In the genomic region with DNA sequence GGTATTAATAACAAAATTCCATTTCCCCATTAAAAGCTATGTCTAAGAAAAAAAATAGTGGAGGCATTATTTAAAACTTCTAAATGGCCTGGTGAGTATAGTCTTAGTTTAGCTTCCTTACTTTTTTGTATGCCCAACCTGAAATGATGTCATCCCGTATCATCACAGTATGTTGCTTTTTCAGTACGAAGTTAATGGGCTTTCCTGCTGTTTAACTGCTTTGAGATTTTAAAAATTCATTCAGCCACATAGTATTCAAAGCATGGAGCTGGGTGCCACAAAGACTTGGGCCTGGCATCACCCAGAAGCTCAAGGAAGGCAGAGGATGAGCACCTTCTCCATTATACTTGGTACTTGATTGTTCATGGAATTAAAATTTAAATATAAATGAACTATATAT, we compare ENCODE assay signal across 1 cellular context.
TF ChIP-seq lines count a peak whose summit lies in the region.

No MANE protein-coding gene starts in this region.

TF ChIP-seq in HepG2, 621 proteins besides CTCF, POLR2A, EP300 and RAD21 (continued from another document):
- TF ChIP-seq, protein P1, sequence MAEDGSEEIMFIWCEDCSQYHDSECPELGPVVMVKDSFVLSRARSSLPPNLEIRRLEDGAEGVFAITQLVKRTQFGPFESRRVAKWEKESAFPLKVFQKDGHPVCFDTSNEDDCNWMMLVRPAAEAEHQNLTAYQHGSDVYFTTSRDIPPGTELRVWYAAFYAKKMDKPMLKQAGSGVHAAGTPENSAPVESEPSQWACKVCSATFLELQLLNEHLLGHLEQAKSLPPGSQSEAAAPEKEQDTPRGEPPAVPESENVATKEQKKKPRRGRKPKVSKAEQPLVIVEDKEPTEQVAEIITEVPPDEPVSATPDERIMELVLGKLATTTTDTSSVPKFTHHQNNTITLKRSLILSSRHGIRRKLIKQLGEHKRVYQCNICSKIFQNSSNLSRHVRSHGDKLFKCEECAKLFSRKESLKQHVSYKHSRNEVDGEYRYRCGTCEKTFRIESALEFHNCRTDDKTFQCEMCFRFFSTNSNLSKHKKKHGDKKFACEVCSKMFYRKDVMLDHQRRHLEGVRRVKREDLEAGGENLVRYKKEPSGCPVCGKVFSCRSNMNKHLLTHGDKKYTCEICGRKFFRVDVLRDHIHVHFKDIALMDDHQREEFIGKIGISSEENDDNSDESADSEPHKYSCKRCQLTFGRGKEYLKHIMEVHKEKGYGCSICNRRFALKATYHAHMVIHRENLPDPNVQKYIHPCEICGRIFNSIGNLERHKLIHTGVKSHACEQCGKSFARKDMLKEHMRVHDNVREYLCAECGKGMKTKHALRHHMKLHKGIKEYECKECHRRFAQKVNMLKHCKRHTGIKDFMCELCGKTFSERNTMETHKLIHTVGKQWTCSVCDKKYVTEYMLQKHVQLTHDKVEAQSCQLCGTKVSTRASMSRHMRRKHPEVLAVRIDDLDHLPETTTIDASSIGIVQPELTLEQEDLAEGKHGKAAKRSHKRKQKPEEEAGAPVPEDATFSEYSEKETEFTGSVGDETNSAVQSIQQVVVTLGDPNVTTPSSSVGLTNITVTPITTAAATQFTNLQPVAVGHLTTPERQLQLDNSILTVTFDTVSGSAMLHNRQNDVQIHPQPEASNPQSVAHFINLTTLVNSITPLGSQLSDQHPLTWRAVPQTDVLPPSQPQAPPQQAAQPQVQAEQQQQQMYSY (CRISPR knock-in tag; IDR thresholded peaks at IDR 0.05), result no peak
